In genomic region chr5:176447538-176447981, GRCh38 we compare ENCODE assay signal across 8 cellular contexts. TPM values are rescaled to one million over a fixed set of nuclear protein-coding genes. Genes with fewer than 3 reads are reported as not detected.
DNase-seq lines count a peak whose midpoint lies in the region; ATAC-seq and TF ChIP-seq lines count a peak whose summit lies in the region.

No MANE protein-coding gene starts in this region.

- intact Hi-C loops in OCI-LY7 (cut with micrococcal nuclease; ENCODE audit: unreplicated experiment), result loop anchor here (10.0 kb wide), 1 partner anchor 547 kb away; no protein-coding TSS in a partner anchor
- intact Hi-C loops in dorsolateral prefrontal cortex (cut with DNase I), result loop anchor here in 1 of 2 donors (1.0 to 10.0 kb wide), 3 partner anchors 31 to 197 kb away; partner anchors contain the start of genes CLTB and TSPAN17
- intact Hi-C loops in posterior vena cava (cut with DNase I), result loop anchor here (5.0 to 10.0 kb wide), 2 partner anchors 35 to 87 kb away; partner anchors contain the start of gene RNF44 (in 2 of the 2)

- DNase-seq in activated CD8-positive, alpha-beta memory T cell treated with anti-CD3 and anti-CD28 coated beads, Interleukin-2, amount 10 ng/mL, durations not matched to agents 7 days and 5 days, result no peak
- DNase-seq in activated CD8-positive, alpha-beta memory T cell treated with anti-CD3 and anti-CD28 coated beads for 24 hours, result no peak
- DNase-seq in OCI-LY7 (ENCODE audit: low spot score) (no peak), dorsolateral prefrontal cortex (peak in 5 of 10 donors; percentile 30 to 77 (median 61)), posterior vena cava (ENCODE audit: low spot score) (no peak)
- DNase-seq in effector CD8-positive, alpha-beta T cell (lab: John Stamatoyannopoulos, UW), result no peak

- H3K4me3 Mint-ChIP-seq in activated CD8-positive, alpha-beta memory T cell treated with anti-CD3 and anti-CD28 coated beads, Interleukin-2, amount 10 ng/mL, durations not matched to agents 7 days and 5 days, result peak overlapping the region; percentile 98

- H3K27me3 ChIP-seq in dorsolateral prefrontal cortex (no peaks in the 10 kb centered on the region), mucosa of rectum (ENCODE audit: control insufficient read depth in 2 of 2, insufficient read depth in 2 of 2, low read length in 2 of 2) (no peaks in the 10 kb centered on the region)

- peak overlapping the region; percentile 57 for H3K27ac ChIP-seq in OCI-LY7 (ENCODE audit: low read depth, low read length, poor library complexity, severe bottlenecking)
- peak overlapping the region; percentile 59 to 98 (median 95) for H3K27ac ChIP-seq in dorsolateral prefrontal cortex
- H3K27ac ChIP-seq in mucosa of rectum (ENCODE audit: low read depth in 2 of 2, low read length in 2 of 2), result peak overlapping the region; percentile 98 to 99

- H3K4me1 Mint-ChIP-seq in activated CD8-positive, alpha-beta memory T cell treated with anti-CD3 and anti-CD28 coated beads, Interleukin-2, amount 10 ng/mL, durations not matched to agents 7 days and 5 days, result peaks cover 31% of the 10 kb centered on the region

- POLR2A ChIA-PET in OCI-LY7 (lab: Charles Lee), result interaction anchor here (0.6 to 1.7 kb wide), 7 partner anchors 10 to 95 kb away, joined by 3 to 5 read pairs (median 3); no protein-coding TSS in a partner anchor

- peaks cover 2% of the 10 kb centered on the region for H3K27me3 Mint-ChIP-seq in activated CD8-positive, alpha-beta memory T cell treated with anti-CD3 and anti-CD28 coated beads, Interleukin-2, amount 10 ng/mL, durations not matched to agents 7 days and 5 days

- H3K79me2 ChIP-seq in OCI-LY7 (ENCODE audit: insufficient read depth, low read depth, low read length), result peaks cover 40% of the 10 kb centered on the region

- no peaks in the 10 kb centered on the region for H3K9me2 ChIP-seq in OCI-LY7 (ENCODE audit: insufficient read depth, low read length)

- TF ChIP-seq CTCF in OCI-LY7 (conservative IDR thresholded peaks at IDR 0.05; ENCODE audit: low read length), result no peak
- TF ChIP-seq CTCF in dorsolateral prefrontal cortex (IDR thresholded peaks at IDR 0.05 in 54 of 56, conservative IDR thresholded peaks at IDR 0.05 in 2 of 56; ENCODE audit: low read depth in 1 of 56, partially characterized antibody in 56 of 56), result peak in 1 of 56 donors; percentile 15

- no peaks in the 10 kb centered on the region for H4K20me1 ChIP-seq in OCI-LY7 (ENCODE audit: insufficient read depth, low read length)

- H2AFZ ChIP-seq in OCI-LY7 (ENCODE audit: low read length), result peak overlapping the region; percentile 78

- TSS peak; percentile 94 for BruUV-seq in OCI-LY7 (replicated peaks; lab: Mats Ljungman, UMichigan)

- CTCF ChIA-PET in activated CD8-positive, alpha-beta memory T cell treated with anti-CD3 and anti-CD28 coated beads, Interleukin-2, amount 10 ng/mL, durations not matched to agents 7 days and 5 days (lab: Charles Lee), result interaction anchor here (0.7 to 4.7 kb wide), 21 partner anchors 8 to 201 kb away, joined by 3 to 30 read pairs (median 7); partner anchors contain the start of genes CLTB, HIGD2A, NOP16 and RNF44
- CTCF ChIA-PET in OCI-LY7 (lab: Charles Lee; ENCODE audit: unreplicated experiment), result interaction anchor here (0.6 to 1.1 kb wide), 5 partner anchors 81 to 95 kb away, joined by 3 to 6 read pairs (median 5); no protein-coding TSS in a partner anchor

- H3K36me3 Mint-ChIP-seq in activated CD8-positive, alpha-beta memory T cell treated with anti-CD3 and anti-CD28 coated beads, Interleukin-2, amount 10 ng/mL, durations not matched to agents 7 days and 5 days, result peaks cover 6% of the 10 kb centered on the region

- peak; percentile 26 for ATAC-seq in activated CD8-positive, alpha-beta memory T cell treated with anti-CD3 and anti-CD28 coated beads, Interleukin-2, amount 10 ng/mL, durations not matched to agents 7 days and 5 days
- peak; percentile 35 for ATAC-seq in HG02759 (IDR thresholded peaks at IDR 0.05; ENCODE audit: unreplicated experiment)

- H3K4me3 ChIP-seq in OCI-LY7 (ENCODE audit: low read depth, low read length, poor library complexity, severe bottlenecking), result peak overlapping the region; percentile 93
- peak overlapping the region; percentile 62 to 99 (median 93) for H3K4me3 ChIP-seq in dorsolateral prefrontal cortex
- H3K4me3 ChIP-seq in mucosa of rectum (ENCODE audit: low read length in 2 of 2), result peak overlapping the region; percentile 97 to 99

- peaks cover 15% of the 10 kb centered on the region; the same call in 1 of the 2 replicates for H3K36me3 ChIP-seq in OCI-LY7 (ENCODE audit: insufficient read depth, low read length)
- no peaks in the 10 kb centered on the region for H3K36me3 ChIP-seq in mucosa of rectum (ENCODE audit: control insufficient read depth in 2 of 2, insufficient read depth in 2 of 2, low read length in 2 of 2)

- H3K9me3 ChIP-seq in OCI-LY7 (ENCODE audit: low read length) (no peaks in the 10 kb centered on the region), mucosa of rectum (ENCODE audit: control insufficient read depth in 2 of 2, low read length in 2 of 2) (no peaks in the 10 kb centered on the region)

- peaks cover 20% of the 10 kb centered on the region for H3K4me1 ChIP-seq in OCI-LY7 (ENCODE audit: insufficient read depth, low read length, poor library complexity, severe bottlenecking)
- H3K4me1 ChIP-seq in mucosa of rectum (ENCODE audit: control insufficient read depth in 2 of 2, insufficient read depth in 2 of 2, low read length in 2 of 2), result peaks cover 9 to 14% of the 10 kb centered on the region in 2 donors

- peak overlapping the region; percentile 99 for H3K27ac Mint-ChIP-seq in activated CD8-positive, alpha-beta memory T cell treated with anti-CD3 and anti-CD28 coated beads, Interleukin-2, amount 10 ng/mL, durations not matched to agents 7 days and 5 days

- peak overlapping the region; percentile 97 to 98 for H3K9ac ChIP-seq in mucosa of rectum (ENCODE audit: low read depth in 1 of 2, low read length in 2 of 2)

- peak overlapping the region; percentile 90 for H3K4me2 ChIP-seq in OCI-LY7 (ENCODE audit: low read length)

- H3K9me3 Mint-ChIP-seq in activated CD8-positive, alpha-beta memory T cell treated with anti-CD3 and anti-CD28 coated beads, Interleukin-2, amount 10 ng/mL, durations not matched to agents 7 days and 5 days (ENCODE audit: low read depth), result no peaks in the 10 kb centered on the region

RNA-seq across cellular contexts. Expression of gene FAF2, which starts 0.6 kb away (rescaled TPM):
- 10 to 100 TPM; 29.9 to 38.7 TPM for total RNA-seq in activated CD8-positive, alpha-beta memory T cell treated with anti-CD3 and anti-CD28 coated beads, Interleukin-2, amount 10 ng/mL, durations not matched to agents 7 days and 5 days
- 27.9 and 36.9 TPM in 2 replicates for total RNA-seq in OCI-LY7 (2014; rRNA removed; shearing (Covaris generic))
- 46.4 and 49.7 TPM in 2 replicates for total RNA-seq in OCI-LY7 (2022)
- 10 to 100 TPM; 23.5 to 42.0 (median 33.9) TPM for total RNA-seq in dorsolateral prefrontal cortex
- 10 to 100 TPM; 27.3 to 27.7 TPM for total RNA-seq in posterior vena cava

RNA-seq across cellular contexts. Expression of gene CLTB, which starts 31.2 kb away (rescaled TPM):
- total RNA-seq in activated CD8-positive, alpha-beta memory T cell treated with anti-CD3 and anti-CD28 coated beads, Interleukin-2, amount 10 ng/mL, durations not matched to agents 7 days and 5 days, result 10 to 100 TPM; 56.7 to 61.8 TPM
- total RNA-seq in OCI-LY7 (2014; rRNA removed; shearing (Covaris generic)), result 53.4 and 69.2 TPM in 2 replicates
- total RNA-seq in OCI-LY7 (2022) (44.5 and 53.0 TPM in 2 replicates), dorsolateral prefrontal cortex (100 to 1,000 TPM in 115 of 120 experiments, 10 to 100 TPM in 5; 66.4 to 198 (median 136) TPM), posterior vena cava (100 to 1,000 TPM; 147 to 179 TPM)

RNA-seq across cellular contexts. Expression of gene HIGD2A, which starts 59.0 kb away (rescaled TPM):
- total RNA-seq in activated CD8-positive, alpha-beta memory T cell treated with anti-CD3 and anti-CD28 coated beads, Interleukin-2, amount 10 ng/mL, durations not matched to agents 7 days and 5 days, result 10 to 100 TPM; 86.0 to 87.7 TPM
- total RNA-seq in OCI-LY7 (2014; rRNA removed; shearing (Covaris generic)), result 140 and 223 TPM in 2 replicates
- 145 and 155 TPM in 2 replicates for total RNA-seq in OCI-LY7 (2022)
- 100 to 1,000 TPM in 8 of 120 experiments, 10 to 100 TPM in 112; 58.3 to 114 (median 80.1) TPM for total RNA-seq in dorsolateral prefrontal cortex
- 10 to 100 TPM; 66.9 to 90.4 TPM for total RNA-seq in posterior vena cava

RNA-seq across cellular contexts. Expression of gene NOP16, which starts 59.2 kb away (rescaled TPM):
- total RNA-seq in activated CD8-positive, alpha-beta memory T cell treated with anti-CD3 and anti-CD28 coated beads, Interleukin-2, amount 10 ng/mL, durations not matched to agents 7 days and 5 days, result 10 to 100 TPM; 44.8 to 68.3 TPM
- 83.8 and 91.5 TPM in 2 replicates for total RNA-seq in OCI-LY7 (2014; rRNA removed; shearing (Covaris generic))
- total RNA-seq in OCI-LY7 (2022) (63.8 and 86.4 TPM in 2 replicates), dorsolateral prefrontal cortex (10 to 100 TPM in 104 of 120 experiments, 1 to 10 TPM in 16; 7.6 to 21.5 (median 13.1) TPM), posterior vena cava (10 to 100 TPM; 17.5 to 18.1 TPM)
